ENCODE assay signal across 1 cellular context in the genomic region with DNA sequence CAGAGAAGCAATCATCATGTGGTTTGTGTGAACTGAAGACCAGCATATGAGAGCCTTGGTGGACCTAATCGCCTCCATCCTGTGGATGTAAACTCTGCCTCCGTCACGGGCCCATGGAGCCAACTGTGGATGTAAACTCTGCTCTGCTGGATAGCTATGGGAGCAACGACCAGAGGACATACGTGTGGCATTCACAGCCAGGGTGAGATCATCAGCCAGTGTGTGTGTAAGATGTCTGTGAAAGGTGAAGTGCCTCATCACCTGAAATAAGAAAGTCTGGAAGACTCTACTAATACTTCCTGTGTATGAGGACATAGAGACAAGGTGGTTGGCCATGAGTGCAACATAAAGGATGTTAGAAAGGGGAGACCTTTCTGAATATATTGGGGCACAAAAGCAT.
TF ChIP-seq lines count a peak whose summit lies in the region.

No MANE protein-coding gene starts in this region.

TF ChIP-seq in liver, 16 proteins besides CTCF, POLR2A, EP300 and RAD21 (continued from another document):
- TF ChIP-seq, protein P1, sequence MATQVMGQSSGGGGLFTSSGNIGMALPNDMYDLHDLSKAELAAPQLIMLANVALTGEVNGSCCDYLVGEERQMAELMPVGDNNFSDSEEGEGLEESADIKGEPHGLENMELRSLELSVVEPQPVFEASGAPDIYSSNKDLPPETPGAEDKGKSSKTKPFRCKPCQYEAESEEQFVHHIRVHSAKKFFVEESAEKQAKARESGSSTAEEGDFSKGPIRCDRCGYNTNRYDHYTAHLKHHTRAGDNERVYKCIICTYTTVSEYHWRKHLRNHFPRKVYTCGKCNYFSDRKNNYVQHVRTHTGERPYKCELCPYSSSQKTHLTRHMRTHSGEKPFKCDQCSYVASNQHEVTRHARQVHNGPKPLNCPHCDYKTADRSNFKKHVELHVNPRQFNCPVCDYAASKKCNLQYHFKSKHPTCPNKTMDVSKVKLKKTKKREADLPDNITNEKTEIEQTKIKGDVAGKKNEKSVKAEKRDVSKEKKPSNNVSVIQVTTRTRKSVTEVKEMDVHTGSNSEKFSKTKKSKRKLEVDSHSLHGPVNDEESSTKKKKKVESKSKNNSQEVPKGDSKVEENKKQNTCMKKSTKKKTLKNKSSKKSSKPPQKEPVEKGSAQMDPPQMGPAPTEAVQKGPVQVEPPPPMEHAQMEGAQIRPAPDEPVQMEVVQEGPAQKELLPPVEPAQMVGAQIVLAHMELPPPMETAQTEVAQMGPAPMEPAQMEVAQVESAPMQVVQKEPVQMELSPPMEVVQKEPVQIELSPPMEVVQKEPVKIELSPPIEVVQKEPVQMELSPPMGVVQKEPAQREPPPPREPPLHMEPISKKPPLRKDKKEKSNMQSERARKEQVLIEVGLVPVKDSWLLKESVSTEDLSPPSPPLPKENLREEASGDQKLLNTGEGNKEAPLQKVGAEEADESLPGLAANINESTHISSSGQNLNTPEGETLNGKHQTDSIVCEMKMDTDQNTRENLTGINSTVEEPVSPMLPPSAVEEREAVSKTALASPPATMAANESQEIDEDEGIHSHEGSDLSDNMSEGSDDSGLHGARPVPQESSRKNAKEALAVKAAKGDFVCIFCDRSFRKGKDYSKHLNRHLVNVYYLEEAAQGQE (IDR thresholded peaks at IDR 0.05), result no peak
- no peak for TF ChIP-seq NR2F2 (IDR thresholded peaks at IDR 0.05)
- no peak for TF ChIP-seq FOXA2 (IDR thresholded peaks at IDR 0.05)
- TF ChIP-seq, protein P2, sequence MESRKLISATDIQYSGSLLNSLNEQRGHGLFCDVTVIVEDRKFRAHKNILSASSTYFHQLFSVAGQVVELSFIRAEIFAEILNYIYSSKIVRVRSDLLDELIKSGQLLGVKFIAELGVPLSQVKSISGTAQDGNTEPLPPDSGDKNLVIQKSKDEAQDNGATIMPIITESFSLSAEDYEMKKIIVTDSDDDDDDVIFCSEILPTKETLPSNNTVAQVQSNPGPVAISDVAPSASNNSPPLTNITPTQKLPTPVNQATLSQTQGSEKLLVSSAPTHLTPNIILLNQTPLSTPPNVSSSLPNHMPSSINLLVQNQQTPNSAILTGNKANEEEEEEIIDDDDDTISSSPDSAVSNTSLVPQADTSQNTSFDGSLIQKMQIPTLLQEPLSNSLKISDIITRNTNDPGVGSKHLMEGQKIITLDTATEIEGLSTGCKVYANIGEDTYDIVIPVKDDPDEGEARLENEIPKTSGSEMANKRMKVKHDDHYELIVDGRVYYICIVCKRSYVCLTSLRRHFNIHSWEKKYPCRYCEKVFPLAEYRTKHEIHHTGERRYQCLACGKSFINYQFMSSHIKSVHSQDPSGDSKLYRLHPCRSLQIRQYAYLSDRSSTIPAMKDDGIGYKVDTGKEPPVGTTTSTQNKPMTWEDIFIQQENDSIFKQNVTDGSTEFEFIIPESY (IDR thresholded peaks at IDR 0.05), result no peak
- TF ChIP-seq, protein P3, sequence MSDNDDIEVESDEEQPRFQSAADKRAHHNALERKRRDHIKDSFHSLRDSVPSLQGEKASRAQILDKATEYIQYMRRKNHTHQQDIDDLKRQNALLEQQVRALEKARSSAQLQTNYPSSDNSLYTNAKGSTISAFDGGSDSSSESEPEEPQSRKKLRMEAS (IDR thresholded peaks at IDR 0.05), result no peak
- TF ChIP-seq YY1 (IDR thresholded peaks at IDR 0.05), result no peak
- TF ChIP-seq JUND (IDR thresholded peaks at IDR 0.05), result no peak
- TF ChIP-seq HNF4G (IDR thresholded peaks at IDR 0.05), result no peak
- TF ChIP-seq EGR1 (IDR thresholded peaks at IDR 0.05; ENCODE audit: low read depth in 2 of 2), result no peak
- TF ChIP-seq TAF1 (conservative IDR thresholded peaks at IDR 0.05), result no peak
- TF ChIP-seq RXRA (IDR thresholded peaks at IDR 0.05), result no peak
- TF ChIP-seq GABPA (IDR thresholded peaks at IDR 0.05 in 1 of 2, conservative IDR thresholded peaks at IDR 0.05 in 1 of 2), result no peak
- TF ChIP-seq, protein P4, sequence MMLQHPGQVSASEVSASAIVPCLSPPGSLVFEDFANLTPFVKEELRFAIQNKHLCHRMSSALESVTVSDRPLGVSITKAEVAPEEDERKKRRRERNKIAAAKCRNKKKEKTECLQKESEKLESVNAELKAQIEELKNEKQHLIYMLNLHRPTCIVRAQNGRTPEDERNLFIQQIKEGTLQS (IDR thresholded peaks at IDR 0.05), result no peak
